8 cellular contexts compared by ENCODE assay signal in the genomic region with DNA sequence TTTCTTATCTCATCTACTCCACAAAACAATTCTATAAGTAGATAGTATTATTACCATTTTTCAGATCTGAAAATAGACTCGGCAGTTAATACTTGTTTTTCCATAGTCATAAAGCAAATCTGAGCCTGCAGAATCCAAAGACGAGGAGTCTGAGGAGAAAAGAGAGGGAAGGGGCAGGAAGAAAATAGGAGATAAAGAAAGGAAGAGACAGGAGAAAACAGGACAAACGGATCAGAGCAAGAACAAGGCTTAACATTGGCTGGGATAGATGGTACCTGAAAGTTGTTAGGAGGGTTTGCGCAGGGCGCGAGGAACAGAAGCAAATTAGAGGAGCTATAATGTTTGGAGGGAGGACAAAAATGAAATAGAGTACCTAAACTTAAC. TPM values are rescaled to one million over a fixed set of nuclear protein-coding genes. Genes with fewer than 3 reads are reported as not detected.
DNase-seq lines count a peak whose midpoint lies in the region; ATAC-seq, FAIRE-seq and TF ChIP-seq lines count a peak whose summit lies in the region.

No MANE protein-coding gene starts in this region.

- peak overlapping the region; percentile 73 to 95 (median 93) for H3K4me3 ChIP-seq in keratinocyte (ENCODE audit: control insufficient read depth in 2 of 3, extremely low read depth in 1 of 3, insufficient read depth in 2 of 3, low read depth in 1 of 3, low read length in 3 of 3)

- dilution Hi-C loops in keratinocyte (cut with MboI; ENCODE audit: extremely low pct_ligation_motif_present, low sequenced_read_pairs) = no loop called here

- peak overlapping the region; percentile 96 for H3K27ac ChIP-seq in keratinocyte (ENCODE audit: control insufficient read depth, insufficient read depth, low read length)

- H3K4me3 Mint-ChIP-seq in T-helper 1 cell treated with Interleukin-12 subunit alpha and Interleukin-12 subunit beta and Interleukin-4 antibody, amounts not matched to agents 30 μg/mL and 1 μg/mL, for 36 hours = peak overlapping the region; percentile 99
- peak overlapping the region; percentile 99 for H3K4me3 Mint-ChIP-seq in activated naive CD8-positive, alpha-beta T cell

- H3K27me3 Mint-ChIP-seq in T-helper 1 cell treated with Interleukin-12 subunit alpha and Interleukin-12 subunit beta and Interleukin-4 antibody, amounts not matched to agents 30 μg/mL and 1 μg/mL, for 36 hours (ENCODE audit: low read depth) = no peaks in the 10 kb centered on the region
- H3K27me3 Mint-ChIP-seq in activated naive CD8-positive, alpha-beta T cell = peaks cover 2% of the 10 kb centered on the region

- peak overlapping the region; percentile 97 for H3K4me2 ChIP-seq in keratinocyte (ENCODE audit: control insufficient read depth, extremely low read depth, insufficient read depth, low read depth, low read length)

- H3K36me3 Mint-ChIP-seq in T-helper 1 cell treated with Interleukin-12 subunit alpha and Interleukin-12 subunit beta and Interleukin-4 antibody, amounts not matched to agents 30 μg/mL and 1 μg/mL, for 36 hours (ENCODE audit: low read depth) = peaks cover 12% of the 10 kb centered on the region
- H3K36me3 Mint-ChIP-seq in activated naive CD8-positive, alpha-beta T cell = peaks cover 15% of the 10 kb centered on the region

- peaks cover under 1 to 6% of the 10 kb centered on the region in 2 experiments for H3K36me3 ChIP-seq in keratinocyte (ENCODE audit: control insufficient read depth in 2 of 2, extremely low read depth in 1 of 2, insufficient read depth in 2 of 2, low read length in 2 of 2)

- H3K27ac Mint-ChIP-seq in T-helper 1 cell treated with Interleukin-12 subunit alpha and Interleukin-12 subunit beta and Interleukin-4 antibody, amounts not matched to agents 30 μg/mL and 1 μg/mL, for 36 hours = peak overlapping the region; percentile 100
- peak overlapping the region; percentile 100 for H3K27ac Mint-ChIP-seq in activated naive CD8-positive, alpha-beta T cell

- H3K4me1 Mint-ChIP-seq in T-helper 1 cell treated with Interleukin-12 subunit alpha and Interleukin-12 subunit beta and Interleukin-4 antibody, amounts not matched to agents 30 μg/mL and 1 μg/mL, for 36 hours (ENCODE audit: low read depth) = peaks cover 27% of the 10 kb centered on the region
- peaks cover 38% of the 10 kb centered on the region for H3K4me1 Mint-ChIP-seq in activated naive CD8-positive, alpha-beta T cell (ENCODE audit: low read depth)

- peaks cover 22% of the 10 kb centered on the region for H3K79me2 ChIP-seq in keratinocyte (ENCODE audit: control insufficient read depth, insufficient read depth, low read length)

- no peaks in the 10 kb centered on the region for H3K9me3 ChIP-seq in keratinocyte (ENCODE audit: control insufficient read depth, low read depth, low read length)

- no peaks in the 10 kb centered on the region for H3K9me3 Mint-ChIP-seq in T-helper 1 cell treated with Interleukin-12 subunit alpha and Interleukin-12 subunit beta and Interleukin-4 antibody, amounts not matched to agents 30 μg/mL and 1 μg/mL, for 36 hours
- H3K9me3 Mint-ChIP-seq in activated naive CD8-positive, alpha-beta T cell (ENCODE audit: low read depth) = no peaks in the 10 kb centered on the region

- ATAC-seq in HG02840 (IDR thresholded peaks at IDR 0.05; ENCODE audit: low FRiP score, unreplicated experiment) = no peak

- H2AFZ ChIP-seq in keratinocyte (ENCODE audit: control insufficient read depth, low read length) = peak overlapping the region; percentile 94

- H3K9me1 ChIP-seq in keratinocyte (ENCODE audit: control insufficient read depth, extremely low read depth, insufficient read depth, low read length) = no peaks in the 10 kb centered on the region

- TF ChIP-seq CTCF in keratinocyte (optimal IDR thresholded peaks at IDR 0.05 in 1 of 3, IDR thresholded peaks at IDR 0.05 in 1 of 3, conservative IDR thresholded peaks at IDR 0.05 in 1 of 3; ENCODE audit: extremely low read depth in 1 of 3, insufficient read depth in 2 of 3, low read length in 3 of 3) = no peak

- H3K27me3 ChIP-seq in keratinocyte (ENCODE audit: control insufficient read depth, extremely low read depth, insufficient read depth, low read length) = no peaks in the 10 kb centered on the region

- FAIRE-seq in keratinocyte (lab: Jason Lieb, UNC) = no peak

- no peak for DNase-seq in T-helper 1 cell
- DNase-seq in keratinocyte (ENCODE audit: low read depth, low spot score) = no peak
- peak; percentile 33 for DNase-seq in superior temporal gyrus (ENCODE audit: extremely low spot score)
- no peak for DNase-seq in NOMO-1 treated with DMSO at 0.1 percent for 48 hours (lab: John Stamatoyannopoulos, UW; ENCODE audit: unreplicated experiment)
- no peak for DNase-seq in NCI-H2107 (lab: John Stamatoyannopoulos, UW)

- H4K20me1 ChIP-seq in keratinocyte (ENCODE audit: control insufficient read depth, extremely low read depth, insufficient read depth, low read length) = no peaks in the 10 kb centered on the region

- peak overlapping the region; percentile 97 for H3K9ac ChIP-seq in keratinocyte (ENCODE audit: control insufficient read depth, extremely low read depth, insufficient read depth, low read length)

- peaks cover 19% of the 10 kb centered on the region for H3K4me1 ChIP-seq in keratinocyte (ENCODE audit: control insufficient read depth, extremely low read depth, insufficient read depth, low read length)

RNA-seq across cellular contexts. Expression of a gene that starts 0.6 kb away (rescaled TPM):
- polyA plus RNA-seq in keratinocyte = 36.7 to 45.5 TPM (median 42.5 TPM) in 3 replicates
- 33.5 TPM for polyA plus RNA-seq in keratinocyte (2011; ENCODE audit: low read depth)
- 32.4 and 63.7 TPM in 2 replicates for polyA plus RNA-seq in keratinocyte (2011; cell fraction: cytosol; rRNA removed)
- polyA plus RNA-seq in keratinocyte (2011; cell fraction: nucleus; rRNA removed) = 14.8 and 15.8 TPM in 2 replicates
- 22.2 and 32.8 TPM in 2 replicates for polyA plus RNA-seq in keratinocyte (2012; ENCODE audit: low replicate concordance)
- 21.5 to 54.4 TPM (median 40.1 TPM) in 3 replicates for polyA minus RNA-seq in keratinocyte
- polyA minus RNA-seq in keratinocyte (2011; cell fraction: cytosol; rRNA and poly(A)+ RNA removed) = 28.4 TPM
- polyA minus RNA-seq in keratinocyte (2011; cell fraction: nucleus; rRNA and poly(A)+ RNA removed) = 9.1 and 12.2 TPM in 2 replicates

RNA-seq across cellular contexts. Expression of a gene that starts 10.5 kb away (rescaled TPM):
- 29.0 to 34.9 TPM (median 31.0 TPM) in 3 replicates for polyA plus RNA-seq in keratinocyte
- 10.6 TPM for polyA plus RNA-seq in keratinocyte (2011; ENCODE audit: low read depth)
- 16.6 and 25.5 TPM in 2 replicates for polyA plus RNA-seq in keratinocyte (2011; cell fraction: cytosol; rRNA removed)
- polyA plus RNA-seq in keratinocyte (2011; cell fraction: nucleus; rRNA removed) = 53.2 and 56.2 TPM in 2 replicates
- 24.2 and 27.1 TPM in 2 replicates for polyA plus RNA-seq in keratinocyte (2012; ENCODE audit: low replicate concordance)
- 22.0 to 34.1 TPM (median 30.7 TPM) in 3 replicates for polyA minus RNA-seq in keratinocyte
- polyA minus RNA-seq in keratinocyte (2011; cell fraction: cytosol; rRNA and poly(A)+ RNA removed) = 7.5 TPM
- 21.6 and 42.5 TPM in 2 replicates for polyA minus RNA-seq in keratinocyte (2011; cell fraction: nucleus; rRNA and poly(A)+ RNA removed)

RNA-seq across cellular contexts. Expression of a gene that starts 36.0 kb away (rescaled TPM):
- polyA plus RNA-seq in keratinocyte = 0.02 to 0.09 TPM (median 0.05 TPM) in 3 replicates
- not detected for polyA plus RNA-seq in keratinocyte (2011; ENCODE audit: low read depth)
- 0.06 TPM in 1 of 2 replicates, not detected in the other for polyA plus RNA-seq in keratinocyte (2011; cell fraction: cytosol; rRNA removed)
- not detected in 2 replicates for polyA plus RNA-seq in keratinocyte (2011; cell fraction: nucleus; rRNA removed)
- polyA plus RNA-seq in keratinocyte (2012; ENCODE audit: low replicate concordance) = not detected in 2 replicates
- not detected in 3 replicates for polyA minus RNA-seq in keratinocyte
- polyA minus RNA-seq in keratinocyte (2011; cell fraction: cytosol; rRNA and poly(A)+ RNA removed) = not detected
- not detected in 2 replicates for polyA minus RNA-seq in keratinocyte (2011; cell fraction: nucleus; rRNA and poly(A)+ RNA removed)
